Comparison of ENCODE assay signal across 1 cellular context in genomic region chrX:150731795-150732194, GRCh38.
A peak's percentile ranks its signal among the peaks of the same experiment; 100 is the strongest.
TF ChIP-seq lines count a peak whose summit lies in the region.

No MANE protein-coding gene starts in this region.

TF ChIP-seq in IMR-90, 13 proteins besides CTCF, POLR2A, EP300 and RAD21 (continued from another document):
- TF ChIP-seq CEBPB (IDR thresholded peaks at IDR 0.05; ENCODE audit: low read depth, low read length), result peak; percentile 86
- no peak for TF ChIP-seq SMC3 (IDR thresholded peaks at IDR 0.05; ENCODE audit: low read depth, low read length)
- no peak for TF ChIP-seq USF2 (IDR thresholded peaks at IDR 0.05; ENCODE audit: low read depth, low read length)
- no peak for TF ChIP-seq MXI1 (IDR thresholded peaks at IDR 0.05; ENCODE audit: borderline replicate concordance, low read depth, low read length)
- TF ChIP-seq MAFK (IDR thresholded peaks at IDR 0.05; ENCODE audit: low read depth, low read length), result no peak
- no peak for TF ChIP-seq CHD1 (IDR thresholded peaks at IDR 0.05; ENCODE audit: low read depth, low read length)
